Comparison of ENCODE assay signal across 8 cellular contexts in genomic region chr22:45212306-45212709, GRCh38. TPM values are rescaled to one million over a fixed set of nuclear protein-coding genes. Genes with fewer than 3 reads are reported as not detected.
DNase-seq lines count a peak whose midpoint lies in the region; ATAC-seq and TF ChIP-seq lines count a peak whose summit lies in the region.

No MANE protein-coding gene starts in this region.

- H3K27ac ChIP-seq in psoas muscle: no peak overlapping the region

- TF ChIP-seq POLR2A in erythroblast (IDR thresholded peaks at IDR 0.05; ENCODE audit: low read length): no peak

- peak; percentile 46 to 88 (median 60) for ATAC-seq in psoas muscle
- ATAC-seq in HG02610 (IDR thresholded peaks at IDR 0.05; ENCODE audit: unreplicated experiment): no peak

- H3K27me3 ChIP-seq in psoas muscle (ENCODE audit: insufficient read depth in 3 of 3, low read length in 2 of 3) (no peaks in the 10 kb centered on the region), HAP-1 (ENCODE audit: low read depth) (no peaks in the 10 kb centered on the region)

- intact Hi-C loops in cardiac septum (cut with DNase I): no loop called here
- intact Hi-C loops in psoas muscle (cut with DNase I): no loop called here

- TF ChIP-seq CTCF in WI38 (IDR thresholded peaks at IDR 0.05; ENCODE audit: low read depth, low read length) (no peak), psoas muscle (IDR thresholded peaks at IDR 0.05) (no peak)

- in situ Hi-C loops in HAP-1 (cut with MboI; ENCODE audit: low sequenced_read_pairs): no loop called here

- no peaks in the 10 kb centered on the region for H3K4me1 ChIP-seq in psoas muscle
- H3K4me1 ChIP-seq in HAP-1: no peaks in the 10 kb centered on the region

- H3K9me3 ChIP-seq in psoas muscle (no peaks in the 10 kb centered on the region), HAP-1 (no peaks in the 10 kb centered on the region)

- WGBS in psoas muscle, 3 donors: 5 to 22% (median 19%) methylated on average over 14 of the region's 14 CpGs

- H3K36me3 ChIP-seq in psoas muscle (ENCODE audit: insufficient read depth in 1 of 2, low read depth in 1 of 2) (peaks cover 0 to 3% of the 10 kb centered on the region in 2 donors), HAP-1 (replicated peaks) (no peaks in the 10 kb centered on the region)

- H3K4me3 ChIP-seq in WI38 (ENCODE audit: low read depth, low read length): peak overlapping the region; percentile 38
- peak overlapping the region; percentile 57 for H3K4me3 ChIP-seq in psoas muscle
- no peak overlapping the region for H3K4me3 ChIP-seq in HAP-1

- DNase-seq in ELR (ENCODE audit: low read depth): peak; percentile 91
- DNase-seq in cardiac septum (ENCODE audit: low spot score): peak; percentile 84
- peak; percentile 78 to 90 for DNase-seq in psoas muscle
- DNase-seq in erythroblast (lab: John Stamatoyannopoulos, UW): no peak
- no peak for DNase-seq in HAP-1 (ENCODE audit: low spot score in 2 of 2)
- no peak for DNase-seq in activated CD4-positive, alpha-beta T cell treated with anti-CD3 and anti-CD28 coated beads, Interleukin-2, amount 50 U/mL, for 4 hours

RNA-seq across cellular contexts. Expression of gene KIAA0930, which starts 28.4 kb away (rescaled TPM):
- total RNA-seq in cardiac septum (21.6 TPM), psoas muscle (10 to 100 TPM; 21.3 to 51.1 (median 28.0) TPM)
- polyA plus RNA-seq in psoas muscle: 10 to 100 TPM; 13.2 to 24.9 (median 15.3) TPM

RNA-seq across cellular contexts. Expression of gene NUP50, which starts 48.6 kb away (rescaled TPM):
- total RNA-seq in cardiac septum (13.4 TPM), psoas muscle (10 to 100 TPM; 17.1 to 26.6 (median 21.6) TPM)
- 10 to 100 TPM in 2 of 3 donors, 1 to 10 TPM in 1; 6.1 to 21.1 (median 11.8) TPM for polyA plus RNA-seq in psoas muscle

Comparison
In these comparisons a context has a peak if more than half of its experiments do, and no peak if none do; other contexts are left out.
1. DNase-seq: peak in ELR (single experiment), cardiac septum (single experiment) and psoas muscle (2 of 2); none in erythroblast (0 of 2), HAP-1 (0 of 2) and activated CD4-positive, alpha-beta T cell treated with anti-CD3 and anti-CD28 coated beads, Interleukin-2, amount 50 U/mL, for 4 hours (0 of 2).